Comparison of ENCODE assay signal across 10 cellular contexts in the genomic region with DNA sequence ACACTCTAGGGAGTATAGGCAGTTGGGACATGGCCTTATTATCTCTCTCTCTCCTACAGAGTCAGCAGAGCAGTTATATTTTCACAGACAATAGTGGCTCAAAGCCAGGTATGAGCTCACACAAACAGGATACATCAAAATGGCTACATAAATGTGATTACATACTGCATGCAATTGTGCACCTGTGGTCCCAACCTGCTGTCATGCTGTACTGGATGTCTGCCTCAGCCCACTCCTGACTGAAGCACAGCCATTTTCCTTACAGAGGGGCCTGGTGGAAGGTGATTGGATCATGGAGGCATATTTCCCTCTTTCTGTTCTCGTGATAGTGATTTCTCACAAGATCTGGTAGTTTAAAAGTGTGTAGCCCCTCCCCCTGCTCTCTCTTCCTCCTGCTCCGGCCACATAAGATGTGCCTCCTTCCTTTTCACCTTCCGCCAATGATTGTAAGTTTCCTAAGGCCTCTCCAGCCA. TPM values are rescaled to one million over a fixed set of nuclear protein-coding genes. Genes with fewer than 3 reads are reported as not detected.
A peak's percentile ranks its signal among the peaks of the same experiment; 100 is the strongest.
DNase-seq lines count a peak whose midpoint lies in the region; ATAC-seq, FAIRE-seq and TF ChIP-seq lines count a peak whose summit lies in the region.
"Had no signal": no experiment of that assay in that cellular context is flagged by ENCODE, and none has a peak within 500 bp of the region (broad histone marks: within the 10 kb centered on the region; RNA-seq: fewer than 3 reads in every experiment).

No MANE protein-coding gene starts in this region.

- peak overlapping the region; percentile 79 for H3K27ac ChIP-seq in DOHH2 (ENCODE audit: low read depth, low read length)

- peak overlapping the region; percentile 89 to 93 for H3K27ac Mint-ChIP-seq in T-cell
- H3K27ac Mint-ChIP-seq: activated T-helper 2 cell treated with anti-CD3 and anti-CD28 coated beads, Interferon-gamma antibody, Interleukin-2, Interleukin-4, amounts not matched to agents 10 μg/mL and 5 μg/mL and 100 μg/mL, durations not matched to agents 14 hours and 24 hours and 36 hours had no signal

- H3K4me3 ChIP-seq in AG10803 (ENCODE audit: low read length) (no peak overlapping the region), DOHH2 (ENCODE audit: low read length) (peak overlapping the region; percentile 70)
- H3K4me3 ChIP-seq: skin epidermis had no signal

- H3K27me3 ChIP-seq in DOHH2 (ENCODE audit: control insufficient read depth, low read length) = no peaks in the 10 kb centered on the region

- peak; percentile 22 for DNase-seq in AG10803 (ENCODE audit: low read depth)
- peak in 28 of 34 experiments; percentile 13 to 56 (median 32) for DNase-seq in T-cell
- DNase-seq in fibroblast of peridontal ligament (ENCODE audit: extremely low read depth) = peak; percentile 22
- no peak for DNase-seq in H54 (ENCODE audit: insufficient read length, low spot score)
- no peak for DNase-seq in NCI-H446 (lab: John Stamatoyannopoulos, UW)
- no peak for DNase-seq in frontal cortex (ENCODE audit: low spot score in 2 of 2)
- no peak for DNase-seq in islet precursor cell

- CTCF ChIA-PET in T-cell (lab: Charles Lee) = interaction anchor here in 1 of 2 donors (0.8 kb wide), 1 partner anchor 20 kb away, joined by 3 read pairs; no protein-coding TSS in a partner anchor

- H3K4me1 Mint-ChIP-seq in T-cell = peaks cover 44 to 52% (median 45%) of the 10 kb centered on the region in 3 donors

- FAIRE-seq in H54 (lab: Jason Lieb, UNC) (no peak), frontal cortex (lab: Jason Lieb, UNC) (no peak)

- H3K4me3 Mint-ChIP-seq in T-cell = peak overlapping the region in 2 of 3 donors; percentile 15 to 46

- TF ChIP-seq CTCF in AG10803 (conservative IDR thresholded peaks at IDR 0.05; ENCODE audit: low read length) (no peak), DOHH2 (IDR thresholded peaks at IDR 0.05; ENCODE audit: low read depth, low read length, poor library complexity, severe bottlenecking) (no peak)

- H3K9me3 Mint-ChIP-seq in T-cell = peaks cover 0 to 8% (median 6%) of the 10 kb centered on the region in 3 donors

- ATAC-seq in T-cell (replicated peaks in 1 of 4) = peak; percentile 84 to 91 (median 85)

- no peaks in the 10 kb centered on the region for H3K9me2 ChIP-seq in DOHH2 (replicated peaks; ENCODE audit: control insufficient read depth, low read length)

- H3K4me1 ChIP-seq in DOHH2 (ENCODE audit: control insufficient read depth, low read length) = peaks cover 50% of the 10 kb centered on the region

- H3K36me3 ChIP-seq in DOHH2 (ENCODE audit: control insufficient read depth, low read length) = peaks cover 7% of the 10 kb centered on the region; the same call in 1 of the 2 replicates

- H3K36me3 Mint-ChIP-seq in T-cell = peaks cover 7% of the 10 kb centered on the region

- H4K20me1 ChIP-seq in DOHH2 (ENCODE audit: control insufficient read depth, insufficient read depth, low read depth, low read length) = no peaks in the 10 kb centered on the region

- H3K27me3 Mint-ChIP-seq in T-cell = no peaks in the 10 kb centered on the region

- POLR2A ChIA-PET in T-cell (lab: Charles Lee) = interaction anchor here in 1 of 2 donors (0.6 kb wide), 1 partner anchor 17 kb away, joined by 7 read pairs; no protein-coding TSS in a partner anchor

- peaks cover 19% of the 10 kb centered on the region for H3F3A ChIP-seq in DOHH2 (ENCODE audit: control insufficient read depth, insufficient read depth)

- H3K9me3 ChIP-seq in DOHH2 (ENCODE audit: control insufficient read depth, insufficient read depth, low read length) = peaks cover 5% of the 10 kb centered on the region; the same call in 1 of the 2 replicates

- no peak for TF ChIP-seq POLR2A in H54 (IDR thresholded peaks at IDR 0.05; ENCODE audit: low read depth, low read length)

- peaks cover 3% of the 10 kb centered on the region; the same call in 1 of the 2 replicates for H3K79me2 ChIP-seq in DOHH2 (ENCODE audit: control insufficient read depth, low read length)

- H3K4me2 ChIP-seq in DOHH2 (ENCODE audit: low read length) = peak overlapping the region; percentile 59

RNA-seq across cellular contexts. Expression of gene SAMHD1, which starts 37.0 kb away (rescaled TPM):
- 100 to 1,000 TPM; 218 to 437 (median 244) TPM for total RNA-seq in T-cell
- 48.5 TPM for total RNA-seq in frontal cortex

Comparison
In these comparisons a context has a peak if more than half of its experiments do, and no peak if none do; other contexts are left out.
1. DNase-seq: peak in AG10803 (single experiment), T-cell (28 of 34) and fibroblast of peridontal ligament (single experiment); none in H54 (single experiment), NCI-H446 (0 of 2), frontal cortex (0 of 2) and islet precursor cell (single experiment).